Comparison of ENCODE assay signal across 35 cellular contexts in genomic region chr4:140189846-140190245, GRCh38.
"Had no signal": no experiment of that assay in that cellular context is flagged by ENCODE, and none has a peak within 500 bp of the region (broad histone marks: within the 10 kb centered on the region; RNA-seq: fewer than 3 reads in every experiment).

No MANE protein-coding gene starts in this region.

- DNase-seq: Karpas-422, Kasumi-1, MG63, MM.1S, MV-4-11, NCI-H1048, NCI-H1092, NCI-H1092 treated with DMSO at 0.1 percent for 48 hours, NCI-H1105, NCI-H1105 treated with DMSO at 0.1 percent for 48 hours, NCI-H1417, NCI-H1417 treated with DMSO at 0.1 percent for 48 hours, NCI-H1436, NCI-H1436 treated with DMSO at 0.1 percent for 48 hours, NCI-H146, NCI-H1694, NCI-H1694 treated with DMSO at 0.1 percent for 48 hours, NCI-H187, NCI-H187 treated with DMSO at 0.1 percent for 48 hours, NCI-H1930, NCI-H2029, NCI-H2029 treated with DMSO at 0.1 percent for 48 hours, NCI-H2081, NCI-H2081 treated with DMSO at 0.1 percent for 48 hours, NCI-H2107, NCI-H2171, NCI-H2171 treated with DMSO at 0.1 percent for 48 hours, NCI-H2227 treated with DMSO at 0.1 percent for 48 hours, NCI-H226, NCI-H345, NCI-H510A, NCI-H510A treated with DMSO at 0.1 percent for 48 hours, NCI-H524, NCI-H524 treated with DMSO at 0.1 percent for 48 hours, NCI-H526 had no signal

- H3K4me3 ChIP-seq: MG63 had no signal

- H3K27me3 ChIP-seq: MG63 had no signal

- H3K9me3 ChIP-seq: MG63 had no signal

- H3K36me3 ChIP-seq: MG63 had no signal
